Comparison of ENCODE assay signal across 9 cellular contexts in the genomic region with DNA sequence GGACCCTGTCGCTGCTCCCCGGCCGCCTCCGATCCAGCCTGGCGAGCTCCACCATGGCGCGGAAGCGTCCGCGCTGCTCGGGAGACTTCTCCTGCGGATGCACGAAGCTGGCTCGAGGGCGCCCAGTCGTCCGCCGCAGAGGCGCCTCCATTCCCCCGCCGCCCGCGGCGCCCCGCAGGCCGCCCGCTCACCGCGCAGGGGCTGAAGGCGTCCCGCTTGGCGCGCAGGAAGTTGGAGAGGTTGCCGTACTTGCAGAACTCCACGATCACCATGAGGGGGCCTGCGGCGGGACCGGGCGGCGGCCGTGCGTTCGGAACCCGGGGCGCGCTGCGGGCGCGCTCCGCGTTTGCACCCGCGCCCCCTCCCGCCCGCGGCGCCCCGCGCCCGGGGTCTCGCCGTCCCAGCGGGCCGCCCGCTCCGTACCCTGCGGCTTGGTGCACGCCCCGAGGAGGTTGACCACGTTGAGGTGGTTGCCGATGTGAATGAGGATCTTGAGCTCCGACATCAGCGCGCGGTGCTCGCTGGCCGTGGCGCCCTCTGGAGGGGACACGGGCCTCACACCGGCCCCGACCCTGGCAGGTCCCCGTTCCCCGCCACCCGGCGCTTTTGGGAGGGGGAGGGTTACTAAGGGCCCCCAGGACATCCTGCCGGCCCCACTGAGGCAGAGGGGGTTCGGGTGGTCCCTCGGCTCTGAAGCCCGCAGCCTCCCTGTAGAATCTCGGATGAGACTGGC. TPM values are rescaled to one million over a fixed set of nuclear protein-coding genes. Genes with fewer than 3 reads are reported as not detected.
DNase-seq lines count a peak whose midpoint lies in the region; ATAC-seq and TF ChIP-seq lines count a peak whose summit lies in the region.
"Had no signal": no experiment of that assay in that cellular context is flagged by ENCODE, and none has a peak within 500 bp of the region (broad histone marks: within the 10 kb centered on the region; RNA-seq: fewer than 3 reads in every experiment).

No MANE protein-coding gene starts in this region.

- H3K36me3 ChIP-seq in NT2/D1 (ENCODE audit: insufficient read depth, insufficient read length, low read length) (peaks cover 3% of the 10 kb centered on the region), brain microvascular endothelial cell (replicated peaks) (no peaks in the 10 kb centered on the region), mucosa of descending colon (ENCODE audit: low read depth) (no peaks in the 10 kb centered on the region), urinary bladder (ENCODE audit: insufficient read depth) (no peaks in the 10 kb centered on the region), esophagus squamous epithelium (no peaks in the 10 kb centered on the region)

- in situ Hi-C loops in brain microvascular endothelial cell (cut with HindIII; ENCODE audit: low pct_ligation_motif_present, low sequenced_read_pairs) = no loop called here

- H3K4me1 ChIP-seq in NT2/D1 (ENCODE audit: insufficient read depth, insufficient read length) (peaks cover 3% of the 10 kb centered on the region), mucosa of descending colon (ENCODE audit: low read depth) (no peaks in the 10 kb centered on the region), urinary bladder (ENCODE audit: insufficient read depth) (no peaks in the 10 kb centered on the region), esophagus squamous epithelium (peaks cover 0 to 12% (median 0%) of the 10 kb centered on the region in 3 donors)

- 12% methylated on average over 90 of the region's 90 CpGs for WGBS in urinary bladder
- 30% methylated on average over 6 of the region's 90 CpGs; no CpG with 5 or more reads in 1 of the 2 donors for WGBS in esophagus squamous epithelium, 2 donors

- peak overlapping the region; percentile 49 for H3K4me3 ChIP-seq in NT2/D1 (ENCODE audit: insufficient read length, low read depth)
- peak overlapping the region; percentile 29 for H3K4me3 ChIP-seq in brain microvascular endothelial cell (ENCODE audit: low read depth, low read length)
- H3K4me3 ChIP-seq in mucosa of descending colon = no peak overlapping the region
- peak overlapping the region; percentile 12 for H3K4me3 ChIP-seq in urinary bladder (ENCODE audit: low read depth, low read length)
- peak overlapping the region in 2 of 4 donors; percentile 26 to 53 for H3K4me3 ChIP-seq in esophagus squamous epithelium
- H3K4me3 ChIP-seq: K562 had no signal

- TF ChIP-seq CTCF in brain microvascular endothelial cell (IDR thresholded peaks at IDR 0.05; ENCODE audit: low read depth, low read length, missing control alignments) (peak; percentile 51), mucosa of descending colon (IDR thresholded peaks at IDR 0.05) (no peak), esophagus squamous epithelium (IDR thresholded peaks at IDR 0.05) (peak in 1 of 6 experiments; percentile 18)

- DNase-seq in GM04504 (ENCODE audit: low read depth) (peak; percentile 3), NT2/D1 (ENCODE audit: low read depth, low spot score) (peak; percentile 40), brain microvascular endothelial cell (peak; percentile 39), mucosa of descending colon (no peak), esophagus squamous epithelium (lab: John Stamatoyannopoulos, UW) (no peak)

- H3K27me3 ChIP-seq in NT2/D1 (ENCODE audit: insufficient read depth, insufficient read length) = peaks cover 4% of the 10 kb centered on the region
- no peaks in the 10 kb centered on the region for H3K27me3 ChIP-seq in brain microvascular endothelial cell (replicated peaks)
- peaks cover 0 to 51% (median 0%) of the 10 kb centered on the region in 4 donors for H3K27me3 ChIP-seq in esophagus squamous epithelium

- no peak for TF ChIP-seq POLR2A in esophagus squamous epithelium (IDR thresholded peaks at IDR 0.05)

- peak; percentile 29 for ATAC-seq in mucosa of descending colon
- ATAC-seq in GM19023 (IDR thresholded peaks at IDR 0.05; ENCODE audit: unreplicated experiment) = no peak
- ATAC-seq in GM18502 (IDR thresholded peaks at IDR 0.05; ENCODE audit: poor library complexity, unreplicated experiment) = no peak
- ATAC-seq: K562 had no signal

- peak overlapping the region; percentile 85 for H3K9ac ChIP-seq in NT2/D1 (ENCODE audit: insufficient read length, low read depth)

- intact Hi-C loops in mucosa of descending colon (cut with DNase I, micrococcal nuclease) = no loop called here
- intact Hi-C loops in esophagus squamous epithelium (cut with DNase I) = no loop called here

- H3K27ac ChIP-seq in brain microvascular endothelial cell = no peak overlapping the region
- no peak overlapping the region for H3K27ac ChIP-seq in urinary bladder (ENCODE audit: low read depth)
- no peak overlapping the region for H3K27ac ChIP-seq in esophagus squamous epithelium

- H3K9me3 ChIP-seq in NT2/D1 (ENCODE audit: insufficient read depth, low read length) (no peaks in the 10 kb centered on the region), mucosa of descending colon (no peaks in the 10 kb centered on the region), esophagus squamous epithelium (no peaks in the 10 kb centered on the region)

RNA-seq across cellular contexts. Expression of gene SCGB3A1, which starts 27.7 kb away (rescaled TPM):
- total RNA-seq in mucosa of descending colon (not detected), urinary bladder (not detected), esophagus squamous epithelium (100 to 1,000 TPM in 1 of 4 donors, 1 to 10 TPM in 1, not detected in 2; 2.1 to 101 TPM)
- 0.32 TPM for polyA plus RNA-seq in urinary bladder
- polyA plus RNA-seq: K562 had no signal

RNA-seq across cellular contexts. Expression of gene FLT4, which starts 30.4 kb away (rescaled TPM):
- 1 to 10 TPM; 2.8 to 9.7 (median 6.0) TPM for total RNA-seq in mucosa of descending colon
- 18.2 TPM for total RNA-seq in urinary bladder
- polyA plus RNA-seq in urinary bladder = 8.4 TPM
- total RNA-seq in esophagus squamous epithelium = 10 to 100 TPM in 1 of 4 donors, 1 to 10 TPM in 2, under 1 TPM in 1; 0.97 to 13.5 (median 4.2) TPM

Comparison
In these comparisons a context has a peak if more than half of its experiments do, and no peak if none do; other contexts are left out.
1. DNase-seq: peak in GM04504 (single experiment), NT2/D1 (single experiment) and brain microvascular endothelial cell (single experiment); none in mucosa of descending colon (0 of 3) and esophagus squamous epithelium (single experiment).